In the genomic region with DNA sequence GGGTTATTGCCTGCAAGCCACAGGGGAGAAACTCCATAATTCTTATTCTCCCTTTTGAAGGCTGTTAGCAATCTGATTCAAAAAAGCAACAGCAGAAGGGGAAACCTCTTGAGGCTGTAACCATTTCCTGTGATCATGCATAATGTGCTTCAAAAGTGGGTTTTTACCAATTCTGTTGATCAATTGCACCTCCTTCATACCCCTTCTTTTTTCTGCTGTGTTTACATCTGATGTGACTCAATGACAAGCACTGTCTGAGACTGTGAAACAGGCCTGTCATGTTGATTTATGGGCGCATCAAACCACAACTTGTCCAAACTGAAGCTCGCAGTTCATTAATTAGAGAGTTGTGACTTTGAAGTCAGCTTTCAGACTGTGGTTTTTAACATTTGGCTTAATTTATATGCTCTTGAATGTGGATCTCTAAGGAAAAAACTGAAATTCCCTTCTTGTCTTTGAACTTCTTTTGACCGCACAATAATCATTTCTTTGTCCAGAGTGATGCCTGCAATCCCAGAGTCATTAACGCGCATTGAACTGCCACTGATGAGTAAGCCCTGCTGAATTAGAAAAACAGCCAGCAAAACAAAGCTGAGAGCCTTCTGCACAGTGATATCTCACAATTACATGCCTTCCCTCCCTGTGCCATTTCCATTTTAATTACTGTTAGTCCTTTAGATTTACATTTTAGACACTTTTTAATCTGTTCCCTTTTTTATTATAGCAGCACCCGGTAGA, we compare ENCODE assay signal across 1 cellular context.
TF ChIP-seq lines count a peak whose summit lies in the region.

No MANE protein-coding gene starts in this region.

TF ChIP-seq in SK-N-SH treated with all-trans-retinoic acid at 6 μM for 48 hours, 23 proteins besides CTCF, POLR2A, EP300 and RAD21 (continued from another document):
- TF ChIP-seq, protein P1, sequence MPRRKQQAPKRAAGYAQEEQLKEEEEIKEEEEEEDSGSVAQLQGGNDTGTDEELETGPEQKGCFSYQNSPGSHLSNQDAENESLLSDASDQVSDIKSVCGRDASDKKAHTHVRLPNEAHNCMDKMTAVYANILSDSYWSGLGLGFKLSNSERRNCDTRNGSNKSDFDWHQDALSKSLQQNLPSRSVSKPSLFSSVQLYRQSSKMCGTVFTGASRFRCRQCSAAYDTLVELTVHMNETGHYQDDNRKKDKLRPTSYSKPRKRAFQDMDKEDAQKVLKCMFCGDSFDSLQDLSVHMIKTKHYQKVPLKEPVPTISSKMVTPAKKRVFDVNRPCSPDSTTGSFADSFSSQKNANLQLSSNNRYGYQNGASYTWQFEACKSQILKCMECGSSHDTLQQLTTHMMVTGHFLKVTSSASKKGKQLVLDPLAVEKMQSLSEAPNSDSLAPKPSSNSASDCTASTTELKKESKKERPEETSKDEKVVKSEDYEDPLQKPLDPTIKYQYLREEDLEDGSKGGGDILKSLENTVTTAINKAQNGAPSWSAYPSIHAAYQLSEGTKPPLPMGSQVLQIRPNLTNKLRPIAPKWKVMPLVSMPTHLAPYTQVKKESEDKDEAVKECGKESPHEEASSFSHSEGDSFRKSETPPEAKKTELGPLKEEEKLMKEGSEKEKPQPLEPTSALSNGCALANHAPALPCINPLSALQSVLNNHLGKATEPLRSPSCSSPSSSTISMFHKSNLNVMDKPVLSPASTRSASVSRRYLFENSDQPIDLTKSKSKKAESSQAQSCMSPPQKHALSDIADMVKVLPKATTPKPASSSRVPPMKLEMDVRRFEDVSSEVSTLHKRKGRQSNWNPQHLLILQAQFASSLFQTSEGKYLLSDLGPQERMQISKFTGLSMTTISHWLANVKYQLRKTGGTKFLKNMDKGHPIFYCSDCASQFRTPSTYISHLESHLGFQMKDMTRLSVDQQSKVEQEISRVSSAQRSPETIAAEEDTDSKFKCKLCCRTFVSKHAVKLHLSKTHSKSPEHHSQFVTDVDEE (CRISPR knock-in tag; IDR thresholded peaks at IDR 0.05), result no peak
- TF ChIP-seq ZC3H10 (CRISPR knock-in tag; IDR thresholded peaks at IDR 0.05), result no peak
- no peak for TF ChIP-seq ISL1 (CRISPR knock-in tag; IDR thresholded peaks at IDR 0.05)
- no peak for TF ChIP-seq ZFP3 (CRISPR knock-in tag; IDR thresholded peaks at IDR 0.05)
- TF ChIP-seq, protein P2, sequence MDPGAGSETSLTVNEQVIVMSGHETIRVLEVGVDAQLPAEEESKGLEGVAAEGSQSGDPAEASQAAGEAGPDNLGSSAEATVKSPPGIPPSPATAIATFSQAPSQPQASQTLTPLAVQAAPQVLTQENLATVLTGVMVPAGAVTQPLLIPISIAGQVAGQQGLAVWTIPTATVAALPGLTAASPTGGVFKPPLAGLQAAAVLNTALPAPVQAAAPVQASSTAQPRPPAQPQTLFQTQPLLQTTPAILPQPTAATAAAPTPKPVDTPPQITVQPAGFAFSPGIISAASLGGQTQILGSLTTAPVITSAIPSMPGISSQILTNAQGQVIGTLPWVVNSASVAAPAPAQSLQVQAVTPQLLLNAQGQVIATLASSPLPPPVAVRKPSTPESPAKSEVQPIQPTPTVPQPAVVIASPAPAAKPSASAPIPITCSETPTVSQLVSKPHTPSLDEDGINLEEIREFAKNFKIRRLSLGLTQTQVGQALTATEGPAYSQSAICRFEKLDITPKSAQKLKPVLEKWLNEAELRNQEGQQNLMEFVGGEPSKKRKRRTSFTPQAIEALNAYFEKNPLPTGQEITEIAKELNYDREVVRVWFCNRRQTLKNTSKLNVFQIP (CRISPR knock-in tag; IDR thresholded peaks at IDR 0.05; ENCODE audit: borderline replicate concordance, low read depth), result no peak
- TF ChIP-seq, protein P3, sequence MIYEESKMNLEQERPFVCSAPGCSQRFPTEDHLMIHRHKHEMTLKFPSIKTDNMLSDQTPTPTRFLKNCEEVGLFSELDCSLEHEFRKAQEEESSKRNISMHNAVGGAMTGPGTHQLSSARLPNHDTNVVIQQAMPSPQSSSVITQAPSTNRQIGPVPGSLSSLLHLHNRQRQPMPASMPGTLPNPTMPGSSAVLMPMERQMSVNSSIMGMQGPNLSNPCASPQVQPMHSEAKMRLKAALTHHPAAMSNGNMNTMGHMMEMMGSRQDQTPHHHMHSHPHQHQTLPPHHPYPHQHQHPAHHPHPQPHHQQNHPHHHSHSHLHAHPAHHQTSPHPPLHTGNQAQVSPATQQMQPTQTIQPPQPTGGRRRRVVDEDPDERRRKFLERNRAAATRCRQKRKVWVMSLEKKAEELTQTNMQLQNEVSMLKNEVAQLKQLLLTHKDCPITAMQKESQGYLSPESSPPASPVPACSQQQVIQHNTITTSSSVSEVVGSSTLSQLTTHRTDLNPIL (CRISPR knock-in tag; IDR thresholded peaks at IDR 0.05; ENCODE audit: low read depth), result no peak
- TF ChIP-seq RARB (CRISPR knock-in tag; IDR thresholded peaks at IDR 0.05), result no peak
- no peak for TF ChIP-seq GLIS3 (CRISPR knock-in tag; IDR thresholded peaks at IDR 0.05)
- no peak for TF ChIP-seq SNAI2 (CRISPR knock-in tag; IDR thresholded peaks at IDR 0.05)
- TF ChIP-seq TOX (CRISPR knock-in tag; IDR thresholded peaks at IDR 0.05; ENCODE audit: borderline replicate concordance), result no peak
- TF ChIP-seq, protein P4, sequence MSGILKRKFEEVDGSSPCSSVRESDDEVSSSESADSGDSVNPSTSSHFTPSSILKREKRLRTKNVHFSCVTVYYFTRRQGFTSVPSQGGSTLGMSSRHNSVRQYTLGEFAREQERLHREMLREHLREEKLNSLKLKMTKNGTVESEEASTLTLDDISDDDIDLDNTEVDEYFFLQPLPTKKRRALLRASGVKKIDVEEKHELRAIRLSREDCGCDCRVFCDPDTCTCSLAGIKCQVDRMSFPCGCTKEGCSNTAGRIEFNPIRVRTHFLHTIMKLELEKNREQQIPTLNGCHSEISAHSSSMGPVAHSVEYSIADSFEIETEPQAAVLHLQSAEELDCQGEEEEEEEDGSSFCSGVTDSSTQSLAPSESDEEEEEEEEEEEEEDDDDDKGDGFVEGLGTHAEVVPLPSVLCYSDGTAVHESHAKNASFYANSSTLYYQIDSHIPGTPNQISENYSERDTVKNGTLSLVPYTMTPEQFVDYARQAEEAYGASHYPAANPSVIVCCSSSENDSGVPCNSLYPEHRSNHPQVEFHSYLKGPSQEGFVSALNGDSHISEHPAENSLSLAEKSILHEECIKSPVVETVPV (CRISPR knock-in tag; IDR thresholded peaks at IDR 0.05), result no peak
- TF ChIP-seq CSDC2 (CRISPR knock-in tag; IDR thresholded peaks at IDR 0.05), result no peak
- TF ChIP-seq ESRRG (CRISPR knock-in tag; IDR thresholded peaks at IDR 0.05), result no peak
- no peak for TF ChIP-seq BACH2 (CRISPR knock-in tag; IDR thresholded peaks at IDR 0.05; ENCODE audit: borderline replicate concordance)
- no peak for TF ChIP-seq ARNTL (CRISPR knock-in tag; IDR thresholded peaks at IDR 0.05; ENCODE audit: borderline replicate concordance, low read depth)
